In genomic region chr19:1473424-1473851, GRCh38 we compare ENCODE assay signal across 21 cellular contexts. TPM values are rescaled to one million over a fixed set of nuclear protein-coding genes. Genes with fewer than 3 reads are reported as not detected.
DNase-seq lines count a peak whose midpoint lies in the region; ATAC-seq, FAIRE-seq and TF ChIP-seq lines count a peak whose summit lies in the region.
"Had no signal": no experiment of that assay in that cellular context is flagged by ENCODE, and none has a peak within 500 bp of the region (broad histone marks: within the 10 kb centered on the region; RNA-seq: fewer than 3 reads in every experiment).

No MANE protein-coding gene starts in this region.

- H3K4me3 ChIP-seq in HEK293 (ENCODE audit: low read depth, low read length) (no peak overlapping the region), GM12878 (no peak overlapping the region), lower leg skin (ENCODE audit: low read depth, poor library complexity, severe bottlenecking) (no peak overlapping the region), A673 (ENCODE audit: low read depth, low read length, poor library complexity, severe bottlenecking) (no peak overlapping the region)
- H3K4me3 ChIP-seq: BLaER1 had no signal

- TF ChIP-seq POLR2A in GM12878 (IDR thresholded peaks at IDR 0.05; ENCODE audit: low read depth, low read length) = 0 out of 2 replicates have a peak, but pooled peaks have one; percentile 33
- TF ChIP-seq POLR2A in lower leg skin (IDR thresholded peaks at IDR 0.05) = no peak

- RAD21 ChIA-PET in GM12878 (lab: Charles Lee; ENCODE audit: unreplicated experiment) = no interaction called here

- peaks cover 12% of the 10 kb centered on the region for H3K4me1 ChIP-seq in HEK293 (ENCODE audit: control insufficient read depth, insufficient read depth, low read length)
- H3K4me1 ChIP-seq in GM12878 (ENCODE audit: control insufficient read depth, insufficient read depth, low read length) = peaks cover 7% of the 10 kb centered on the region
- peaks cover 24% of the 10 kb centered on the region for H3K4me1 ChIP-seq in A673 (ENCODE audit: insufficient read depth, low read length, poor library complexity, severe bottlenecking)

- no peak for TF ChIP-seq EP300 in GM12878 (IDR thresholded peaks at IDR 0.05; ENCODE audit: borderline replicate concordance in 1 of 2, control insufficient read depth in 1 of 2, low read depth in 2 of 2, low read length in 2 of 2)

- no peak for ATAC-seq in GM12878
- ATAC-seq: PC-3 had no signal

- H3K36me3 ChIP-seq in HEK293 (ENCODE audit: control insufficient read depth in 2 of 2, insufficient read depth in 1 of 2, low read length in 2 of 2) = peaks cover 4 to 28% of the 10 kb centered on the region in 2 experiments; a peak in 2 of 3 replicates
- H3K36me3 ChIP-seq in GM12878 (ENCODE audit: control insufficient read depth in 2 of 2, insufficient read depth in 2 of 2, low read length in 1 of 2) = no peaks in the 10 kb centered on the region
- peaks cover 4% of the 10 kb centered on the region for H3K36me3 ChIP-seq in A673 (ENCODE audit: insufficient read depth, low read length, poor library complexity, severe bottlenecking)

- no peak overlapping the region for H2AFZ ChIP-seq in GM12878 (ENCODE audit: control insufficient read depth, low read depth, low read length)

- POLR2A ChIA-PET in HEK293 (lab: Yijun Ruan, JAX) (interaction anchor here (1.3 to 2.1 kb wide), 3 partner anchors 17 to 205 kb away, joined by 3 to 5 read pairs (median 5); partner anchors contain the start of genes CIRBP and REEP6), GM12878 (lab: Charles Lee) (no interaction called here), A673 (lab: Charles Lee; ENCODE audit: low non-redundant PET) (no interaction called here)

- WGBS in GM12878 (ENCODE audit: insufficient coverage, insufficient replicate concordance, low lambda C conversion rate, missing lambda C conversion rate) = 63% methylated on average over 6 of the region's 7 CpGs
- 78 to 80% methylated on average over 7 of the region's 7 CpGs for WGBS in lower leg skin, 2 donors

- intact Hi-C loops in GM12878 (cut with micrococcal nuclease; ENCODE audit: unreplicated experiment) = no loop called here
- intact Hi-C loops in lower leg skin (cut with DNase I; ENCODE audit: low total_unique reads) = no loop called here
- intact Hi-C loops in A673 (cut with micrococcal nuclease; ENCODE audit: unreplicated experiment) = no loop called here

- CTCF ChIA-PET in HEK293 (lab: Yijun Ruan, JAX) = interaction anchor here (0.6 kb wide), 1 partner anchor 170 kb away, joined by 3 read pairs; no protein-coding TSS in a partner anchor
- CTCF ChIA-PET in GM12878 (lab: Yijun Ruan, JAX) = no interaction called here
- CTCF ChIA-PET in A673 (lab: Charles Lee) = interaction anchor here (0.6 to 0.7 kb wide), 2 partner anchors 11 to 951 kb away, joined by 3 to 4 read pairs; no protein-coding TSS in a partner anchor

- no peak for FAIRE-seq in GM12878 (lab: Jason Lieb, UNC)
- FAIRE-seq: GM18507, HTR-8/SVneo had no signal

- H4K20me1 ChIP-seq in GM12878 (ENCODE audit: control insufficient read depth, insufficient read depth) = peaks cover 7% of the 10 kb centered on the region

- peaks cover 2% of the 10 kb centered on the region for H3K79me2 ChIP-seq in GM12878 (ENCODE audit: control insufficient read depth, insufficient read depth, low read length)

- H3K9ac ChIP-seq in GM12878 (ENCODE audit: control insufficient read depth, insufficient read depth, low read length) = no peak overlapping the region
- H3K9ac ChIP-seq: BLaER1 had no signal

- SMC1A ChIA-PET in GM12878 (lab: Charles Lee; ENCODE audit: uncharacterized antibody, unreplicated experiment) = no interaction called here

- no peak for TF ChIP-seq RAD21 in GM12878 (IDR thresholded peaks at IDR 0.05; ENCODE audit: insufficient read depth, low read depth, low read length)

- no TSS peak for BruUV-seq in GM12878 (replicated peaks; lab: Mats Ljungman, UMichigan)
- no TSS peak for BruUV-seq in A673 (replicated peaks; lab: Mats Ljungman, UMichigan)

- TF ChIP-seq CTCF in HEK293 (tag by site-specific recombination; IDR thresholded peaks at IDR 0.05) = no peak
- no peak for TF ChIP-seq CTCF in GM12878 (IDR thresholded peaks at IDR 0.05 in 2 of 3, conservative IDR thresholded peaks at IDR 0.05 in 1 of 3; ENCODE audit: control insufficient read depth in 2 of 3, extremely low read depth in 1 of 3, insufficient read depth in 1 of 3, low read depth in 3 of 3, low read length in 3 of 3)
- TF ChIP-seq CTCF in lower leg skin (IDR thresholded peaks at IDR 0.05) = no peak
- TF ChIP-seq CTCF in A673 (conservative IDR thresholded peaks at IDR 0.05; ENCODE audit: low read depth, low read length) = no peak

- in situ Hi-C loops in GM12878 (cut with MboI) = no loop called here

- DNase-seq in DMS 273 (lab: John Stamatoyannopoulos, UW; ENCODE audit: unreplicated experiment) (peak; percentile 54), DMS 273 treated with DMSO at 0.1 percent for 48 hours (lab: John Stamatoyannopoulos, UW) (no peak), GM12878 (ENCODE audit: low read depth, low spot score) (no peak), NCI-H345 treated with DMSO at 0.1 percent for 48 hours (lab: John Stamatoyannopoulos, UW; ENCODE audit: unreplicated experiment) (no peak), lower leg skin (ENCODE audit: low spot score in 2 of 2) (no peak), A673 (ENCODE audit: low spot score) (no peak)
- DNase-seq: DMS153, EL, KBM-7, NCI-H1048, NCI-H1694, NCI-H2107, NCI-H446, PC-3, SHP77 treated with DMSO at 0.1 percent for 48 hours had no signal

- H3K27me3 ChIP-seq in GM12878 (replicated peaks in 1 of 2; ENCODE audit: control insufficient read depth in 2 of 2, insufficient read depth in 2 of 2, low read length in 1 of 2) = peaks cover 3 to 22% of the 10 kb centered on the region in 2 experiments
- no peaks in the 10 kb centered on the region for H3K27me3 ChIP-seq in layer of hippocampus (ENCODE audit: control insufficient read depth, insufficient read depth, low read length)
- H3K27me3 ChIP-seq in A673 (replicated peaks; ENCODE audit: insufficient read depth, low read depth, low read length, poor library complexity) = peaks cover 38% of the 10 kb centered on the region

- no peak overlapping the region for H3K4me2 ChIP-seq in GM12878 (ENCODE audit: control insufficient read depth, insufficient read depth)
- H3K4me2 ChIP-seq: BLaER1 had no signal

- no peaks in the 10 kb centered on the region for H3K9me3 ChIP-seq in HEK293 (ENCODE audit: control insufficient read depth, insufficient read depth, low read depth, low read length)
- no peaks in the 10 kb centered on the region for H3K9me3 ChIP-seq in GM12878 (replicated peaks; ENCODE audit: control insufficient read depth, insufficient read depth, low read length)
- H3K9me3 ChIP-seq in A673 (ENCODE audit: low read depth, low read length, poor library complexity, severe bottlenecking) = no peaks in the 10 kb centered on the region
- H3K9me3 ChIP-seq: BLaER1 had no signal

- no peak overlapping the region for H3K27ac ChIP-seq in HEK293 (ENCODE audit: extremely low read depth, low read depth, low read length)
- no peak overlapping the region for H3K27ac ChIP-seq in GM12878 (ENCODE audit: control insufficient read depth, insufficient read depth)
- peak overlapping the region; percentile 65 for H3K27ac ChIP-seq in layer of hippocampus (ENCODE audit: low read depth, low read length)
- H3K27ac ChIP-seq in A673 (ENCODE audit: low read depth, low read length, poor library complexity, severe bottlenecking) = no peak overlapping the region
- H3K27ac ChIP-seq: 22Rv1, BLaER1 had no signal

RNA-seq across cellular contexts. Expression of gene C19orf25, which starts 5.6 kb away (rescaled TPM):
- total RNA-seq in GM12878 (2013; cell fraction: nucleolus; rRNA removed) = 69.0 and 71.0 TPM in 2 replicates
- total RNA-seq in GM12878 (2014; rRNA removed) = 36.3 and 38.3 TPM in 2 replicates
- total RNA-seq in GM12878 (2014; rRNA removed; fragmentation: Illumina TruSeq; extraction: Trizol) = 11.7 and 14.8 TPM in 2 replicates
- 36.5 and 37.5 TPM in 2 replicates for total RNA-seq in GM12878 (2021)
- polyA plus RNA-seq in GM12878 (2011; ENCODE audit: low read depth) = 4.5 TPM
- 6.3 and 13.6 TPM in 2 replicates for polyA plus RNA-seq in GM12878 (2011; rRNA removed)
- polyA plus RNA-seq in GM12878 (2011; cell fraction: cytosol; rRNA removed) = 26.6 and 50.8 TPM in 2 replicates
- polyA plus RNA-seq in GM12878 (2011; cell fraction: nucleus; rRNA removed) = 37.5 and 49.9 TPM in 2 replicates
- 18.6 and 22.1 TPM in 2 replicates for polyA plus RNA-seq in GM12878 (2012)
- 4.2 and 13.2 TPM in 2 replicates for polyA plus RNA-seq in GM12878 (2014; fragmentation: Illumina TruSeq; extraction: Trizol)
- polyA plus RNA-seq in GM12878 (2014; fragmentation: Nextera tagmentation; extraction: Ambion mirVana) = 1 to 10 TPM; 1.2 to 3.9 TPM
- polyA plus RNA-seq in GM12878 (2014; rRNA removed) = 42.5 and 52.5 TPM in 2 replicates
- 10 to 100 TPM; 60.9 to 67.0 TPM for polyA plus RNA-seq in GM12878 (2016; fragmentation: Nextera tagmentation; extraction: Ambion mirVana)
- polyA minus RNA-seq in GM12878 (2011; rRNA and poly(A)+ RNA removed) = 4.5 and 13.9 TPM in 2 replicates
- 8.7 and 11.5 TPM in 2 replicates for polyA minus RNA-seq in GM12878 (2011; cell fraction: cytosol; rRNA and poly(A)+ RNA removed)
- 11.2 and 27.7 TPM in 2 replicates for polyA minus RNA-seq in GM12878 (2011; cell fraction: nucleus; rRNA and poly(A)+ RNA removed)
- 10 to 100 TPM; 34.3 to 49.6 (median 45.7) TPM for total RNA-seq in lower leg skin
- 35.0 and 37.1 TPM in 2 replicates for total RNA-seq in A673 (2021)

RNA-seq across cellular contexts. Expression of gene PCSK4, which starts 16.7 kb away (rescaled TPM):
- total RNA-seq in GM12878 (2013; cell fraction: nucleolus; rRNA removed) = 3.5 and 4.7 TPM in 2 replicates
- total RNA-seq in GM12878 (2014; rRNA removed) = 0.40 and 0.60 TPM in 2 replicates
- 0.27 TPM in 1 of 2 replicates, not detected in the other for total RNA-seq in GM12878 (2014; rRNA removed; fragmentation: Illumina TruSeq; extraction: Trizol)
- total RNA-seq in GM12878 (2021) = 0.90 and 0.95 TPM in 2 replicates
- 0.26 TPM for polyA plus RNA-seq in GM12878 (2011; ENCODE audit: low read depth)
- 0.12 and 0.35 TPM in 2 replicates for polyA plus RNA-seq in GM12878 (2011; rRNA removed)
- polyA plus RNA-seq in GM12878 (2011; cell fraction: cytosol; rRNA removed) = 0.28 and 0.38 TPM in 2 replicates
- polyA plus RNA-seq in GM12878 (2011; cell fraction: nucleus; rRNA removed) = 8.8 and 9.8 TPM in 2 replicates
- 4.1 and 4.7 TPM in 2 replicates for polyA plus RNA-seq in GM12878 (2012)
- not detected in 2 replicates for polyA plus RNA-seq in GM12878 (2014; fragmentation: Illumina TruSeq; extraction: Trizol)
- not detected for polyA plus RNA-seq in GM12878 (2014; fragmentation: Nextera tagmentation; extraction: Ambion mirVana)
- polyA plus RNA-seq in GM12878 (2014; rRNA removed) = 0.99 and 1.6 TPM in 2 replicates
- polyA plus RNA-seq in GM12878 (2016; fragmentation: Nextera tagmentation; extraction: Ambion mirVana) = under 1 TPM; 0.32 to 0.57 TPM
- polyA minus RNA-seq in GM12878 (2011; rRNA and poly(A)+ RNA removed) = 0.59 and 0.67 TPM in 2 replicates
- not detected in 2 replicates for polyA minus RNA-seq in GM12878 (2011; cell fraction: cytosol; rRNA and poly(A)+ RNA removed)
- 1.7 and 2.0 TPM in 2 replicates for polyA minus RNA-seq in GM12878 (2011; cell fraction: nucleus; rRNA and poly(A)+ RNA removed)
- total RNA-seq in lower leg skin = 1 to 10 TPM; 1.2 to 6.5 (median 2.9) TPM
- total RNA-seq in A673 (2021) = 7.2 and 11.1 TPM in 2 replicates

RNA-seq across cellular contexts. Expression of gene REEP6, which starts 17.5 kb away (rescaled TPM):
- 0.27 TPM in 1 of 2 replicates, not detected in the other for total RNA-seq in GM12878 (2013; cell fraction: nucleolus; rRNA removed)
- total RNA-seq in GM12878 (2014; rRNA removed) = 0.27 and 0.45 TPM in 2 replicates
- 0.13 TPM in 1 of 2 replicates, not detected in the other for total RNA-seq in GM12878 (2014; rRNA removed; fragmentation: Illumina TruSeq; extraction: Trizol)
- 0.53 and 0.69 TPM in 2 replicates for total RNA-seq in GM12878 (2021)
- polyA plus RNA-seq in GM12878 (2011; ENCODE audit: low read depth) = not detected
- polyA plus RNA-seq in GM12878 (2011; rRNA removed) = 0.08 TPM in 1 of 2 replicates, not detected in the other
- polyA plus RNA-seq in GM12878 (2011; cell fraction: cytosol; rRNA removed) = 0.18 and 0.36 TPM in 2 replicates
- 0.24 and 0.28 TPM in 2 replicates for polyA plus RNA-seq in GM12878 (2011; cell fraction: nucleus; rRNA removed)
- 0.32 and 0.58 TPM in 2 replicates for polyA plus RNA-seq in GM12878 (2012)
- polyA plus RNA-seq in GM12878 (2014; fragmentation: Illumina TruSeq; extraction: Trizol) = 0.06 TPM in 1 of 2 replicates, not detected in the other
- not detected for polyA plus RNA-seq in GM12878 (2014; fragmentation: Nextera tagmentation; extraction: Ambion mirVana)
- 0.32 and 0.57 TPM in 2 replicates for polyA plus RNA-seq in GM12878 (2014; rRNA removed)
- polyA plus RNA-seq in GM12878 (2016; fragmentation: Nextera tagmentation; extraction: Ambion mirVana) = 1 to 10 TPM in 1 of 2 experiments, under 1 TPM in 1; 0.60 to 1.1 TPM
- not detected in 2 replicates for polyA minus RNA-seq in GM12878 (2011; rRNA and poly(A)+ RNA removed)
- not detected in 2 replicates for polyA minus RNA-seq in GM12878 (2011; cell fraction: cytosol; rRNA and poly(A)+ RNA removed)
- polyA minus RNA-seq in GM12878 (2011; cell fraction: nucleus; rRNA and poly(A)+ RNA removed) = not detected in 2 replicates
- 1 to 10 TPM; 6.3 to 8.8 (median 6.6) TPM for total RNA-seq in lower leg skin
- 4.7 and 6.8 TPM in 2 replicates for total RNA-seq in A673 (2021)

RNA-seq across cellular contexts. Expression of gene APC2, which starts 23.5 kb away (rescaled TPM):
- total RNA-seq in GM12878 (2013; cell fraction: nucleolus; rRNA removed) = 0.34 and 0.46 TPM in 2 replicates
- total RNA-seq in GM12878 (2014; rRNA removed) (under 0.01 and 0.11 TPM in 2 replicates), GM12878 (2014; rRNA removed; fragmentation: Illumina TruSeq; extraction: Trizol) (0.05 TPM in 1 of 2 replicates, not detected in the other), GM12878 (2021) (0.08 and 0.26 TPM in 2 replicates), lower leg skin (1 to 10 TPM in 1 of 4 donors, under 1 TPM in 2, not detected in 1; 0.11 to 1.1 (median 0.23) TPM), A673 (2021) (1.3 and 1.9 TPM in 2 replicates)
- polyA plus RNA-seq in GM12878 (2011; ENCODE audit: low read depth) = 0.31 TPM
- polyA plus RNA-seq in GM12878 (2011; rRNA removed) (not detected in 2 replicates), GM12878 (2014; fragmentation: Illumina TruSeq; extraction: Trizol) (not detected in 2 replicates), GM12878 (2014; fragmentation: Nextera tagmentation; extraction: Ambion mirVana) (under 1 TPM in 1 of 2 experiments, not detected in 1; 0.02 TPM), GM12878 (2014; rRNA removed) (0.16 and 0.73 TPM in 2 replicates), GM12878 (2016; fragmentation: Nextera tagmentation; extraction: Ambion mirVana) (under 1 TPM in 1 of 2 experiments, not detected in 1; 0.04 TPM)
- polyA plus RNA-seq in GM12878 (2011; cell fraction: cytosol; rRNA removed) = 0.03 TPM in 1 of 2 replicates, not detected in the other
- polyA plus RNA-seq in GM12878 (2011; cell fraction: nucleus; rRNA removed) = 0.18 and 0.38 TPM in 2 replicates
- polyA plus RNA-seq in GM12878 (2012) = 0.27 and 0.43 TPM in 2 replicates
- polyA minus RNA-seq in GM12878 (2011; rRNA and poly(A)+ RNA removed) = 0.05 TPM in 1 of 2 replicates, not detected in the other
- polyA minus RNA-seq in GM12878 (2011; cell fraction: cytosol; rRNA and poly(A)+ RNA removed) = not detected in 2 replicates
- 0.12 and 0.38 TPM in 2 replicates for polyA minus RNA-seq in GM12878 (2011; cell fraction: nucleus; rRNA and poly(A)+ RNA removed)

RNA-seq across cellular contexts. Expression of gene RPS15, which starts 35.2 kb away (rescaled TPM):
- 239 and 289 TPM in 2 replicates for total RNA-seq in GM12878 (2013; cell fraction: nucleolus; rRNA removed)
- total RNA-seq in GM12878 (2014; rRNA removed) (1,524 and 1,715 TPM in 2 replicates), GM12878 (2014; rRNA removed; fragmentation: Illumina TruSeq; extraction: Trizol) (972 and 1,030 TPM in 2 replicates), GM12878 (2021) (2,219 and 2,315 TPM in 2 replicates), lower leg skin (1,000 to 10,000 TPM; 2,226 to 7,190 (median 4,396) TPM), A673 (2021) (1,685 and 1,696 TPM in 2 replicates)
- 7,786 TPM for polyA plus RNA-seq in GM12878 (2011; ENCODE audit: low read depth)
- polyA plus RNA-seq in GM12878 (2011; rRNA removed) (524 and 1,111 TPM in 2 replicates), GM12878 (2014; fragmentation: Illumina TruSeq; extraction: Trizol) (209 and 786 TPM in 2 replicates), GM12878 (2014; fragmentation: Nextera tagmentation; extraction: Ambion mirVana) (100 to 1,000 TPM; 559 to 717 TPM), GM12878 (2014; rRNA removed) (3,158 and 3,344 TPM in 2 replicates), GM12878 (2016; fragmentation: Nextera tagmentation; extraction: Ambion mirVana) (1,000 to 10,000 TPM; 1,763 to 1,909 TPM)
- 3,186 and 3,536 TPM in 2 replicates for polyA plus RNA-seq in GM12878 (2011; cell fraction: cytosol; rRNA removed)
- polyA plus RNA-seq in GM12878 (2011; cell fraction: nucleus; rRNA removed) = 1,362 and 1,364 TPM in 2 replicates
- polyA plus RNA-seq in GM12878 (2012) = 3,088 and 3,408 TPM in 2 replicates
- polyA minus RNA-seq in GM12878 (2011; rRNA and poly(A)+ RNA removed) = 256 and 857 TPM in 2 replicates
- polyA minus RNA-seq in GM12878 (2011; cell fraction: cytosol; rRNA and poly(A)+ RNA removed) = 796 and 851 TPM in 2 replicates
- 184 and 257 TPM in 2 replicates for polyA minus RNA-seq in GM12878 (2011; cell fraction: nucleus; rRNA and poly(A)+ RNA removed)
